Comparison of ENCODE assay signal across 8 cellular contexts in genomic region chr6:31541658-31542521, GRCh38. TPM values are rescaled to one million over a fixed set of nuclear protein-coding genes. Genes with fewer than 3 reads are reported as not detected.
DNase-seq lines count a peak whose midpoint lies in the region; ATAC-seq and TF ChIP-seq lines count a peak whose summit lies in the region.

TSS of gene DDX39B (minus strand) at chr6:31542003. CDS start at chr6:31540532, 1,471 bp downstream.

- in situ Hi-C loops in GM18951 (cut with MboI; ENCODE audit: low sequenced_read_pairs, unreplicated experiment) = no loop called here

- TF ChIP-seq CTCF in AG04450 (IDR thresholded peaks at IDR 0.05; ENCODE audit: low read depth, low read length) = no peak
- peak in 1 of 11 experiments; percentile 0 for TF ChIP-seq CTCF in spleen (IDR thresholded peaks at IDR 0.05 in 8 of 11, conservative IDR thresholded peaks at IDR 0.05 in 3 of 11)

- DNase-seq in AG04450 (ENCODE audit: low read depth, low spot score) = peak; percentile 93
- DNase-seq in NCI-H345 (lab: John Stamatoyannopoulos, UW) = peak; percentile 97
- DNase-seq in activated CD4-positive, CD25-positive, alpha-beta regulatory T cell (lab: John Stamatoyannopoulos, UW) = peak; percentile 73 to 87 (median 84)
- peak; percentile 73 to 97 (median 93) for DNase-seq in caudate nucleus (lab: John Stamatoyannopoulos, UW)
- peak; percentile 99 for DNase-seq in inferior parietal cortex (ENCODE audit: extremely low spot score)
- peak; percentile 98 for DNase-seq in spleen

- CTCF ChIA-PET in AG04450 (lab: Charles Lee) = interaction anchor here (0.7 to 14.1 kb wide), 5 partner anchors 39 to 863 kb away, joined by 3 to 388 read pairs (median 5); partner anchors contain the start of gene NCR3

- no peaks in the 10 kb centered on the region for H3K9me3 ChIP-seq in AG04450 (ENCODE audit: control insufficient read depth, insufficient read depth, low read length)
- no peaks in the 10 kb centered on the region for H3K9me3 ChIP-seq in spleen

- H3K36me3 ChIP-seq in spleen = peaks cover 4 to 37% (median 35%) of the 10 kb centered on the region in 6 donors

- H3K4me3 ChIP-seq in AG04450 (ENCODE audit: low read depth, low read length) = peak within 1 kb of the TSS; percentile 92
- H3K4me3 ChIP-seq in spleen = peak within 1 kb of the TSS; percentile 58 to 88 (median 72)

- POLR2A ChIA-PET in AG04450 (lab: Yijun Ruan, JAX) = interaction anchor here (1.0 to 2.2 kb wide), 8 partner anchors 10 to 79 kb away, joined by 3 to 24 read pairs (median 5); partner anchors contain the start of gene MCCD1

- H3K27me3 ChIP-seq in AG04450 (ENCODE audit: control insufficient read depth, insufficient read depth, low read length) = no peaks in the 10 kb centered on the region
- H3K27me3 ChIP-seq in spleen (replicated peaks in 1 of 7) = no peaks in the 10 kb centered on the region

- peak; percentile 86 for TF ChIP-seq POLR2A in GM18951 (IDR thresholded peaks at IDR 0.05; ENCODE audit: extremely low read depth, insufficient read depth, insufficient read length)
- peak in 2 of 3 donors; percentile 27 to 53 for TF ChIP-seq POLR2A in spleen (IDR thresholded peaks at IDR 0.05)

- intact Hi-C loops in spleen (cut with DNase I; ENCODE audit: low total_unique reads) = no loop called here

- H3K27ac ChIP-seq in AG04450 (ENCODE audit: low read depth, low read length) (peak within 1 kb of the TSS; percentile 95), caudate nucleus (ENCODE audit: low read depth, low read length) (peak within 1 kb of the TSS; percentile 97), spleen (peak within 1 kb of the TSS; percentile 92 to 99 (median 96))

- peaks cover 28 to 68% (median 56%) of the 10 kb centered on the region in 6 donors for H3K4me1 ChIP-seq in spleen

- WGBS in spleen, 5 donors = 0 to 1% (median 0%) methylated on average over 41 to 43 of the region's 43 CpGs

- ATAC-seq in HG03196 (IDR thresholded peaks at IDR 0.05; ENCODE audit: unreplicated experiment) = peak; percentile 63

RNA-seq across cellular contexts. Expression of gene DDX39B, which starts in this region (rescaled TPM):
- polyA plus RNA-seq in AG04450 (2011; rRNA removed) (434 and 480 TPM in 2 replicates), spleen (100 to 1,000 TPM; 316 to 768 (median 493) TPM)
- 965 and 1,105 TPM in 2 replicates for polyA minus RNA-seq in AG04450 (2011; rRNA and poly(A)+ RNA removed)
- total RNA-seq in spleen = 100 to 1,000 TPM; 291 to 417 (median 354) TPM

Comparison
In these comparisons a context has a peak if more than half of its experiments do, and no peak if none do; other contexts are left out.
1. Peak in every context shown above with its lines: DNase-seq, ATAC-seq, H3K4me3 ChIP-seq and H3K27ac ChIP-seq.